In the genomic region with DNA sequence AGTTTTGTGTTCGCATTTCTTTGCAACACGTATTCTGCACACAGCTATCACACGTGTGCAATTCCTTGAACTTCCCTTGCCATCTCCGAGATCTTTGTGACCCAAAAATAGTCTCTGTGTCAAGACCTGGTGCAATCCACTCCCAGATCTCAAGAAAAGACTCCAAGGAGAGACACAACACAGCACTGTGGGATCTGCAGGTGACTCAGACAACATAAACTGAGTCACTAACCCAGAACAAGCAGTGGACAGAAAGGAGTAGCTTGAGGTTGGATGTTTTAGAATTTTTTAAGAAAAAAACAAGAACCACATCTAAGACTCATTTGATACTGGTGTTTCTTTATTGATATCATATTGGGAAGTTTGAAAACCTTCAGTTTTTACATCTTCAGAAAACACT, we compare ENCODE assay signal across 24 cellular contexts.
DNase-seq lines count a peak whose midpoint lies in the region; ATAC-seq and TF ChIP-seq lines count a peak whose summit lies in the region.
"Had no signal": no experiment of that assay in that cellular context is flagged by ENCODE, and none has a peak within 500 bp of the region (broad histone marks: within the 10 kb centered on the region; RNA-seq: fewer than 3 reads in every experiment).

No MANE protein-coding gene starts in this region.

- H3K36me3 Mint-ChIP-seq in nephron progenitor cell (ENCODE audit: low read depth), result no peaks in the 10 kb centered on the region
- H3K36me3 Mint-ChIP-seq: CD4-positive, alpha-beta memory T cell had no signal

- peak; percentile 76 for ATAC-seq in foreskin keratinocyte
- ATAC-seq: A549, GM12878, Panc1 had no signal

- peaks cover 14% of the 10 kb centered on the region for H3K4me1 Mint-ChIP-seq in nephron progenitor cell
- H3K4me1 Mint-ChIP-seq: CD4-positive, alpha-beta memory T cell had no signal

- H3K9me3 ChIP-seq in colonic mucosa, result no peaks in the 10 kb centered on the region
- H3K9me3 ChIP-seq: A549; BLaER1 treated with 17β-estradiol and CSF1 and Interleukin-3, amounts not matched to agents 10 nM and 100 nM had no signal

- intact Hi-C loops in colonic mucosa (cut with DNase I), result no loop called here

- H3K4me3 ChIP-seq in astrocyte of the spinal cord (ENCODE audit: low read depth, low read length), result no peak overlapping the region
- no peak overlapping the region for H3K4me3 ChIP-seq in colonic mucosa
- H3K4me3 ChIP-seq: A549; BLaER1 treated with 17β-estradiol and CSF1 and Interleukin-3, amounts not matched to agents 10 nM and 100 nM; GM12878; SK-N-MC had no signal

- H3K27ac Mint-ChIP-seq in nephron progenitor cell, result no peak overlapping the region
- H3K27ac Mint-ChIP-seq: CD4-positive, alpha-beta memory T cell had no signal

- peak; percentile 25 for DNase-seq in HT1080 (ENCODE audit: low read depth)
- peak; percentile 22 for DNase-seq in astrocyte of the spinal cord (ENCODE audit: low read depth, low spot score)
- DNase-seq in foreskin keratinocyte, result peak; percentile 8 to 32
- no peak for DNase-seq in nephron progenitor cell
- DNase-seq in hippocampal formation (lab: John Stamatoyannopoulos, UW), result no peak
- DNase-seq in NCI-H1694 treated with DMSO at 0.1 percent for 48 hours (lab: John Stamatoyannopoulos, UW), result no peak
- no peak for DNase-seq in colonic mucosa
- DNase-seq: AML-193; CD4-positive, alpha-beta memory T cell; COR-L47; DMS53; EL; GDM1; KBM-7; MM.1S; NCI-H2081; NCI-H2227 treated with DMSO at 0.1 percent for 48 hours; NCI-H526 treated with DMSO at 0.1 percent for 48 hours; SIG-M5 had no signal

- no peaks in the 10 kb centered on the region for H3K36me3 ChIP-seq in colonic mucosa
- H3K36me3 ChIP-seq: BLaER1 treated with 17β-estradiol and CSF1 and Interleukin-3, amounts not matched to agents 10 nM and 100 nM had no signal

- peaks cover 5% of the 10 kb centered on the region for H3K9me3 Mint-ChIP-seq in nephron progenitor cell

- no peak overlapping the region for H3K27ac ChIP-seq in foreskin keratinocyte
- H3K27ac ChIP-seq in colonic mucosa, result no peak overlapping the region
- H3K27ac ChIP-seq: A549; BLaER1 treated with 17β-estradiol and CSF1 and Interleukin-3, amounts not matched to agents 10 nM and 100 nM; SK-N-MC had no signal

- peaks cover 5% of the 10 kb centered on the region for H3K27me3 ChIP-seq in foreskin keratinocyte
- no peaks in the 10 kb centered on the region for H3K27me3 ChIP-seq in colonic mucosa
- H3K27me3 ChIP-seq: BLaER1 treated with 17β-estradiol and CSF1 and Interleukin-3, amounts not matched to agents 10 nM and 100 nM had no signal

- H3K9ac ChIP-seq in colonic mucosa (ENCODE audit: low read depth in 2 of 2, low read length in 2 of 2), result no peak overlapping the region
- H3K9ac ChIP-seq: BLaER1 treated with 17β-estradiol and CSF1 and Interleukin-3, amounts not matched to agents 10 nM and 100 nM had no signal

- peaks cover 18% of the 10 kb centered on the region for H3K27me3 Mint-ChIP-seq in nephron progenitor cell (ENCODE audit: low read depth, poor library complexity)

- in situ Hi-C loops in astrocyte of the spinal cord (cut with HindIII; ENCODE audit: low sequenced_read_pairs), result no loop called here

- H3K4me1 ChIP-seq in foreskin keratinocyte (no peaks in the 10 kb centered on the region), colonic mucosa (no peaks in the 10 kb centered on the region)
- H3K4me1 ChIP-seq: A549; BLaER1 treated with 17β-estradiol and CSF1 and Interleukin-3, amounts not matched to agents 10 nM and 100 nM had no signal

- H3K4me3 Mint-ChIP-seq in nephron progenitor cell, result no peak overlapping the region
- H3K4me3 Mint-ChIP-seq: CD4-positive, alpha-beta memory T cell had no signal

- TF ChIP-seq CTCF in astrocyte of the spinal cord (IDR thresholded peaks at IDR 0.05; ENCODE audit: low read depth, low read length), result no peak
- no peak for TF ChIP-seq CTCF in foreskin keratinocyte (conservative IDR thresholded peaks at IDR 0.05)
- no peak for TF ChIP-seq CTCF in nephron progenitor cell (IDR thresholded peaks at IDR 0.05)
- no peak for TF ChIP-seq CTCF in colonic mucosa (IDR thresholded peaks at IDR 0.05)

Comparison
In these comparisons a context has a peak if more than half of its experiments do, and no peak if none do; other contexts are left out.
1. DNase-seq: peak in HT1080 (single experiment), astrocyte of the spinal cord (single experiment) and foreskin keratinocyte (2 of 2); none in nephron progenitor cell (single experiment), hippocampal formation (0 of 2), NCI-H1694 treated with DMSO at 0.1 percent for 48 hours (single experiment) and colonic mucosa (single experiment).